Comparison of ENCODE assay signal across 9 cellular contexts in genomic region chr2:123209185-123209584, GRCh38.
"Had no signal": no experiment of that assay in that cellular context is flagged by ENCODE, and none has a peak within 500 bp of the region (broad histone marks: within the 10 kb centered on the region; RNA-seq: fewer than 3 reads in every experiment).

No MANE protein-coding gene starts in this region.

- H3K4me3 ChIP-seq: GM23248, GM23338, HAP-1 had no signal

- ATAC-seq: GM23338, HCT116 had no signal

- H3K36me3 ChIP-seq: HAP-1 had no signal

- H3K9ac ChIP-seq: GM23248 had no signal

- H3K4me2 ChIP-seq: GM23338 had no signal

- DNase-seq: GM23248, GOT3, H7, H9, HCEC 1CT, HFFc6 had no signal

- H2AFZ ChIP-seq: GM23248, GM23338 had no signal

- H3K9me3 ChIP-seq: HAP-1 had no signal

- H3K27ac ChIP-seq: GM23248 had no signal

- H3K4me1 ChIP-seq: HAP-1 had no signal
